15 cellular contexts compared by ENCODE assay signal in the genomic region with DNA sequence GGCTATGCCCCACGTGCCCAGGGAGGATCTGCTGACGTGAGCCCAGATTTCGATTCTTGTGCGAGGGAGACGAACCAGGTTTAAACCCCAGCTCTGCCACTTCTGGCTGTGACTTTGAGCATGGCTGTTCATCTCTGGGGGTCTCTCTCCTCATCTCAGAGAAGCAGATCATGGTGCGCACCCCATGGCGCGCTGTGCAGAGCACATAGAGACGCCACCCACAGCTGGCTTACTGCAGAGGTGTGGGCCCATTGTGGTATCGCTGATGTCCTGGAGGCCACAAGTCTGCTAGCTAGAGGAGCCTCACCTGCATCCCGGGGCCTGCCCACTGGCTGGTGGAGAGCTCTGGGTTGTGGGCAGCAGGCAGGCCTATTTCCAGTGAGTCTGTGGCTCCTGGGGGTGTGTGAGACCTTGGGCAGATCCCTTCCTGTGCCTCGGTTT.
"Had no signal": no experiment of that assay in that cellular context is flagged by ENCODE, and none has a peak within 500 bp of the region (broad histone marks: within the 10 kb centered on the region; RNA-seq: fewer than 3 reads in every experiment).

No MANE protein-coding gene starts in this region.

- H3K36me3 Mint-ChIP-seq: activated naive CD4-positive, alpha-beta T cell treated with anti-CD3 and anti-CD28 coated beads, Interleukin-2, amount 10 ng/mL, durations not matched to agents 7 days and 5 days; naive thymus-derived CD4-positive, alpha-beta T cell had no signal

- H3K4me3 Mint-ChIP-seq: activated CD4-positive, alpha-beta T cell treated with anti-CD3 and anti-CD28 coated beads, Interleukin-2, amount 10 ng/mL, durations not matched to agents 7 days and 5 days; activated naive CD4-positive, alpha-beta T cell treated with anti-CD3 and anti-CD28 coated beads, Interleukin-2, amount 10 ng/mL, durations not matched to agents 7 days and 5 days; naive thymus-derived CD4-positive, alpha-beta T cell had no signal

- DNase-seq: activated CD4-positive, alpha-beta T cell treated with anti-CD3 and anti-CD28 coated beads, Interleukin-2, amount 10 ng/mL, durations not matched to agents 7 days and 5 days; activated CD4-positive, CD25-positive, alpha-beta regulatory T cell; activated CD8-positive, alpha-beta memory T cell treated with anti-CD3 and anti-CD28 coated beads for 24 hours; activated naive CD4-positive, alpha-beta T cell treated with anti-CD3 and anti-CD28 coated beads, Interleukin-2, amount 10 ng/mL, durations not matched to agents 7 days and 5 days; caudate nucleus; effector CD8-positive, alpha-beta T cell; naive thymus-derived CD4-positive, alpha-beta T cell; nucleus accumbens; stimulated activated CD4-positive, alpha-beta T cell treated with anti-CD3 and anti-CD28 coated beads, Interleukin-2, amount 100 ng/mL, for 48 hours; T-helper 2 cell had no signal

- H3K27ac ChIP-seq: coronary artery, heart right ventricle, left lung, vagina had no signal

- H3K36me3 ChIP-seq: heart right ventricle, left lung, thyroid gland, vagina had no signal

- H3K9me3 Mint-ChIP-seq: activated CD4-positive, alpha-beta T cell treated with anti-CD3 and anti-CD28 coated beads, Interleukin-2, amount 10 ng/mL, durations not matched to agents 7 days and 5 days; activated naive CD4-positive, alpha-beta T cell treated with anti-CD3 and anti-CD28 coated beads, Interleukin-2, amount 10 ng/mL, durations not matched to agents 7 days and 5 days; naive thymus-derived CD4-positive, alpha-beta T cell had no signal

- H3K27me3 ChIP-seq: heart right ventricle, left lung, thyroid gland, vagina had no signal

- H3K9me3 ChIP-seq: heart right ventricle, left lung, thyroid gland, vagina had no signal

- H3K4me1 Mint-ChIP-seq: activated CD4-positive, alpha-beta T cell treated with anti-CD3 and anti-CD28 coated beads, Interleukin-2, amount 10 ng/mL, durations not matched to agents 7 days and 5 days; activated naive CD4-positive, alpha-beta T cell treated with anti-CD3 and anti-CD28 coated beads, Interleukin-2, amount 10 ng/mL, durations not matched to agents 7 days and 5 days had no signal

- H3K4me1 ChIP-seq: heart right ventricle had no signal

- H3K27me3 Mint-ChIP-seq: activated CD4-positive, alpha-beta T cell treated with anti-CD3 and anti-CD28 coated beads, Interleukin-2, amount 10 ng/mL, durations not matched to agents 7 days and 5 days; activated naive CD4-positive, alpha-beta T cell treated with anti-CD3 and anti-CD28 coated beads, Interleukin-2, amount 10 ng/mL, durations not matched to agents 7 days and 5 days; naive thymus-derived CD4-positive, alpha-beta T cell had no signal

- H3K4me3 ChIP-seq: coronary artery, heart right ventricle, left lung, thyroid gland, vagina had no signal

- ATAC-seq: heart right ventricle, left lung had no signal

- H3K27ac Mint-ChIP-seq: activated CD4-positive, alpha-beta T cell treated with anti-CD3 and anti-CD28 coated beads, Interleukin-2, amount 10 ng/mL, durations not matched to agents 7 days and 5 days; activated naive CD4-positive, alpha-beta T cell treated with anti-CD3 and anti-CD28 coated beads, Interleukin-2, amount 10 ng/mL, durations not matched to agents 7 days and 5 days; naive thymus-derived CD4-positive, alpha-beta T cell had no signal
